8 cellular contexts compared by ENCODE assay signal in genomic region chr6:36302227-36302976, GRCh38. TPM values are rescaled to one million over a fixed set of nuclear protein-coding genes. Genes with fewer than 3 reads are reported as not detected.
A peak's percentile ranks its signal among the peaks of the same experiment; 100 is the strongest.
DNase-seq lines count a peak whose midpoint lies in the region; ATAC-seq and TF ChIP-seq lines count a peak whose summit lies in the region.

No MANE protein-coding gene starts in this region.

- no peaks in the 10 kb centered on the region for H3K27me3 ChIP-seq in KMS-11 (ENCODE audit: insufficient read depth, low read depth)

- peak; percentile 90 for ATAC-seq in esophagus mucosa
- peak; percentile 99 for ATAC-seq in naive thymus-derived CD8-positive, alpha-beta T cell
- ATAC-seq in stimulated activated effector memory CD8-positive, alpha-beta T cell treated with anti-CD3 and anti-CD28 coated beads, Interleukin-12 subunit alpha, Interleukin-12 subunit beta, amount 100 ng/mL, for 72 hours: peak; percentile 97

- no peak overlapping the region for H3K4me3 ChIP-seq in KMS-11 (IDR thresholded peaks at IDR 0.05; ENCODE audit: insufficient read depth, low read depth, low read length)

- no peaks in the 10 kb centered on the region for H4K20me1 ChIP-seq in KMS-11 (ENCODE audit: insufficient read depth)

- no peak overlapping the region for H3K4me2 ChIP-seq in KMS-11

- no peak overlapping the region for H3K4me3 Mint-ChIP-seq in naive thymus-derived CD8-positive, alpha-beta T cell
- no peak overlapping the region for H3K4me3 Mint-ChIP-seq in stimulated activated effector memory CD8-positive, alpha-beta T cell treated with anti-CD3 and anti-CD28 coated beads, Interleukin-12 subunit alpha, Interleukin-12 subunit beta, amount 100 ng/mL, for 72 hours

- no peak overlapping the region for H3K9ac ChIP-seq in KMS-11

- H2AFZ ChIP-seq in KMS-11 (ENCODE audit: low read depth): no peak overlapping the region

- no peaks in the 10 kb centered on the region for H3K36me3 Mint-ChIP-seq in naive thymus-derived CD8-positive, alpha-beta T cell
- peaks cover 5% of the 10 kb centered on the region for H3K36me3 Mint-ChIP-seq in stimulated activated effector memory CD8-positive, alpha-beta T cell treated with anti-CD3 and anti-CD28 coated beads, Interleukin-12 subunit alpha, Interleukin-12 subunit beta, amount 100 ng/mL, for 72 hours

- DNase-seq in AG20443 (ENCODE audit: low spot score): peak; percentile 85
- peak; percentile 77 for DNase-seq in GM19240 (ENCODE audit: insufficient read length, low spot score)
- DNase-seq in OCI-M1 (lab: John Stamatoyannopoulos, UW): peak; percentile 95
- DNase-seq in activated CD8-positive, alpha-beta memory T cell treated with anti-CD3 and anti-CD28 coated beads, Interleukin-2, amount 50 U/mL, for 48 hours: peak; percentile 97
- peak; percentile 80 to 96 (median 90) for DNase-seq in naive thymus-derived CD8-positive, alpha-beta T cell
- DNase-seq in stimulated activated effector memory CD8-positive, alpha-beta T cell treated with anti-CD3 and anti-CD28 coated beads, Interleukin-12 subunit alpha, Interleukin-12 subunit beta, amount 100 ng/mL, for 72 hours (ENCODE audit: low spot score in 2 of 2): peak; percentile 94 to 96

- peaks cover 5 to 16% (median 7%) of the 10 kb centered on the region in 5 donors for H3K27me3 Mint-ChIP-seq in naive thymus-derived CD8-positive, alpha-beta T cell

- no peaks in the 10 kb centered on the region for H3K79me2 ChIP-seq in KMS-11 (ENCODE audit: insufficient read depth, low read depth)

- H3K27ac ChIP-seq in KMS-11: no peak overlapping the region

- POLR2A ChIA-PET in naive thymus-derived CD8-positive, alpha-beta T cell (lab: Charles Lee): interaction anchor here (0.6 to 1.0 kb wide), 3 partner anchors 32 to 376 kb away, joined by 3 read pairs; partner anchors contain the start of genes CDKN1A and MAPK14

- H3K4me1 ChIP-seq in KMS-11 (ENCODE audit: low read depth, poor library complexity, severe bottlenecking): peaks cover 4% of the 10 kb centered on the region

- peak overlapping the region in 2 of 10 donors; percentile 16 to 47 for H3K27ac Mint-ChIP-seq in naive thymus-derived CD8-positive, alpha-beta T cell
- no peak overlapping the region for H3K27ac Mint-ChIP-seq in stimulated activated effector memory CD8-positive, alpha-beta T cell treated with anti-CD3 and anti-CD28 coated beads, Interleukin-12 subunit alpha, Interleukin-12 subunit beta, amount 100 ng/mL, for 72 hours

- H3K9me3 Mint-ChIP-seq in naive thymus-derived CD8-positive, alpha-beta T cell: no peaks in the 10 kb centered on the region
- no peaks in the 10 kb centered on the region for H3K9me3 Mint-ChIP-seq in stimulated activated effector memory CD8-positive, alpha-beta T cell treated with anti-CD3 and anti-CD28 coated beads, Interleukin-12 subunit alpha, Interleukin-12 subunit beta, amount 100 ng/mL, for 72 hours

- H3K36me3 ChIP-seq in KMS-11 (ENCODE audit: insufficient read depth): no peaks in the 10 kb centered on the region

- peaks cover 3 to 7% (median 6%) of the 10 kb centered on the region in 4 donors for H3K4me1 Mint-ChIP-seq in naive thymus-derived CD8-positive, alpha-beta T cell
- peaks cover 6% of the 10 kb centered on the region for H3K4me1 Mint-ChIP-seq in stimulated activated effector memory CD8-positive, alpha-beta T cell treated with anti-CD3 and anti-CD28 coated beads, Interleukin-12 subunit alpha, Interleukin-12 subunit beta, amount 100 ng/mL, for 72 hours

- TF ChIP-seq CTCF in KMS-11 (conservative IDR thresholded peaks at IDR 0.05; ENCODE audit: low read depth, low read length): peak; percentile 96

RNA-seq across cellular contexts. Expression of gene PNPLA1, which starts 32.5 kb away (rescaled TPM):
- 0.20 TPM for total RNA-seq in esophagus mucosa
- total RNA-seq in naive thymus-derived CD8-positive, alpha-beta T cell: not detected
- polyA plus RNA-seq in naive thymus-derived CD8-positive, alpha-beta T cell: not detected

RNA-seq across cellular contexts. Expression of gene BNIP5, which starts 34.3 kb away (rescaled TPM):
- not detected for total RNA-seq in esophagus mucosa
- total RNA-seq in naive thymus-derived CD8-positive, alpha-beta T cell: not detected
- polyA plus RNA-seq in naive thymus-derived CD8-positive, alpha-beta T cell: not detected
